14 cellular contexts compared by ENCODE assay signal in the genomic region with DNA sequence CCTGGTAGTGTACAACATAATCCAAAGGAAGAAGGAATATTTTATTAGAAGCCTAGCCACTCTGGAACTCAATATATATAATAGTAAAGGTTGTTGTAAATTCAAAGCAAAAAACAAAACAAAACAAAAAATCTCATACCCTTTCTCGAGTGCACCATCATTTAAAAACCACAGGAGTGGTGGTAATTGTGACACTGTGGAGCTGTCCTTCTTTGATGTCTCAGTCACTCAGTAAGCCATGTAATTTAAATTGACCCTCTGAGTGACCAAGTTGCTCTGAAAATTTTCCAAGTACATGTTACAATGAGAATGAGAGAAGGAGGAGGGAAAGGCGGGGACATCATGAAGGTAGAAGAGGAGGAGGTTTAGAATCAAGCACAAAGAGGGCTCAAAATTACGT.
"Had no signal": no experiment of that assay in that cellular context is flagged by ENCODE, and none has a peak within 500 bp of the region (broad histone marks: within the 10 kb centered on the region; RNA-seq: fewer than 3 reads in every experiment).

No MANE protein-coding gene starts in this region.

- DNase-seq: activated CD4-positive, alpha-beta T cell treated with anti-CD3 and anti-CD28 coated beads for 48 hours; activated gamma-delta T cell; activated T-cell treated with anti-CD3 and anti-CD28 coated beads, Interleukin-2, amount 50 U/mL, for 4 hours; aorta; effector CD8-positive, alpha-beta T cell; left ventricle myocardium inferior; psoas muscle; stimulated activated CD4-positive, alpha-beta T cell treated with anti-CD3 and anti-CD28 coated beads, Interleukin-2, amount 100 ng/mL, for 24 hours; stimulated activated naive B cell treated with anti-CD40 and anti-IgM and Interleukin-4, amounts not matched to agents 10 μg/mL and 1 μg/mL and 100 μg/mL, for 72 hours; T-cell had no signal

- H3K9me3 ChIP-seq: gastroesophageal sphincter, left ventricle myocardium inferior, neutrophil, psoas muscle had no signal

- H3K4me3 Mint-ChIP-seq: activated naive CD8-positive, alpha-beta T cell; activated T-cell treated with anti-CD3 and anti-CD28 coated beads, Interleukin-2, amount 50 U/mL, for 4 hours; stimulated activated naive B cell treated with anti-CD40 and anti-IgM and Interleukin-4, amounts not matched to agents 10 μg/mL and 1 μg/mL and 100 μg/mL, for 72 hours; T-cell had no signal

- H3K36me3 Mint-ChIP-seq: activated naive CD8-positive, alpha-beta T cell; stimulated activated naive B cell treated with anti-CD40 and anti-IgM and Interleukin-4, amounts not matched to agents 10 μg/mL and 1 μg/mL and 100 μg/mL, for 72 hours; T-cell had no signal

- H3K4me3 ChIP-seq: gastroesophageal sphincter, left ventricle myocardium inferior, psoas muscle had no signal

- H3K27me3 ChIP-seq: gastroesophageal sphincter had no signal

- H3K27ac Mint-ChIP-seq: activated naive CD8-positive, alpha-beta T cell; stimulated activated naive B cell treated with anti-CD40 and anti-IgM and Interleukin-4, amounts not matched to agents 10 μg/mL and 1 μg/mL and 100 μg/mL, for 72 hours; T-cell had no signal

- H3K27ac ChIP-seq: left ventricle myocardium inferior, neutrophil, psoas muscle had no signal

- ATAC-seq: gastroesophageal sphincter, psoas muscle, sciatic nerve, T-cell had no signal

- H3K9me3 Mint-ChIP-seq: activated T-cell treated with anti-CD3 and anti-CD28 coated beads, Interleukin-2, amount 50 U/mL, for 4 hours; stimulated activated naive B cell treated with anti-CD40 and anti-IgM and Interleukin-4, amounts not matched to agents 10 μg/mL and 1 μg/mL and 100 μg/mL, for 72 hours; T-cell had no signal

- H3K36me3 ChIP-seq: left ventricle myocardium inferior, neutrophil had no signal
